In the genomic region with DNA sequence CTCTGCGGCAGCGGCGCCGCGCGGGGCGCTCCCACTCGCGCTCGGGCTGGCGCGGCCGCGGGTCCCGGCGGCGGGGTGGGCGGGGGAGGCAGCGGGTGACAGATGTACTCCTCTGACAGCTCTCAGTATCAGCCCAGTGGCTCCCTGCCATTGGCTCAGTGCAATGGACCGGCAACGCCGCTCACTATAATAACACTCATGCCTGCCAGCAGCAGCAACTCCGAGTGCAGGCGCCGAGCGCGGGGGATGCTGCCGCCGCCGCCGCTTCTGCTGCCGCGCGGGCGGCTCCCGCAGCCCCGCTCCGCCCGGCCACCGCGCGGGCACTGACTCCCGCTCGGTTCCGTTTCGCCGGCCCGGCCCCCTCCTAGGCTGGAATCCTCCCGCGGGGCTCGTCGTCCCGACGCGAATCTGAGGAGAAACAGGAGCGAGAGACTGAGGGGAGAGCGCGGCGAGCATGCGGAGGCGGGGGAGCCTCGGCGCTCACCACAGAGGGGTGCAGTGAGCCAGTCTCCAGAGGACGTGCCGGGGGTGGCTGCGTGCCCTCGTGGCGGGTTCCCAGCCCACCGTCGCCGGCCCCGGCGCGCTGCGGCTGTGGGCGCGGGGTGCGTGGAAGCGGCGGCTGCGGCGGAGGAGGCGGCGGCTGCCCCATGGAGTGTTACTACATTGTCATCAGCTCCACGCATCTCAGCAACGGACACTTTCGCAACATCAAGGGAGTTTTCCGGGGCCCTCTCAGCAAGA, we compare ENCODE assay signal across 8 cellular contexts. TPM values are rescaled to one million over a fixed set of nuclear protein-coding genes. Genes with fewer than 3 reads are reported as not detected.
DNase-seq lines count a peak whose midpoint lies in the region; ATAC-seq and TF ChIP-seq lines count a peak whose summit lies in the region.

Gene ZNF804A (plus strand): TSS at position 217 of the 741 bp plus-strand sequence. CDS start 431 bp downstream, at position 648.

- CTCF ChIA-PET in Calu3 (lab: Charles Lee) = interaction anchor here (0.6 kb wide), 1 partner anchor 591 kb away, joined by 5 read pairs; no protein-coding TSS in a partner anchor

- ATAC-seq in GM19043 (IDR thresholded peaks at IDR 0.05; ENCODE audit: low read depth, unreplicated experiment) = peak; percentile 73
- peak; percentile 79 for ATAC-seq in HG03095 (IDR thresholded peaks at IDR 0.05; ENCODE audit: unreplicated experiment)
- peak; percentile 12 for ATAC-seq in activated T-helper 17 cell treated with anti-CD3 and anti-CD28 coated beads, Interleukin-2, amount 50 U/mL, for 72 hours (replicated peaks)

- no TSS peak for BruUV-seq in Calu3 (replicated peaks; lab: Mats Ljungman, UMichigan)

- peak; percentile 60 for TF ChIP-seq RAD21 in neural cell (conservative IDR thresholded peaks at IDR 0.05)

- no peaks in the 10 kb centered on the region for H3K36me3 ChIP-seq in neural cell (ENCODE audit: insufficient read depth, low read length)

- H3K9me2 ChIP-seq in neural cell (ENCODE audit: insufficient read depth, low read length) = no peaks in the 10 kb centered on the region

- peak within 1 kb of the TSS; percentile 80 for H3K27ac ChIP-seq in neural cell (ENCODE audit: low read length)

- no peaks in the 10 kb centered on the region for H3K9me3 ChIP-seq in neural cell (ENCODE audit: low read length)

- no peaks in the 10 kb centered on the region for H3K27me3 ChIP-seq in neural cell (ENCODE audit: insufficient read depth, low read depth, low read length)

- H3K4me2 ChIP-seq in neural cell (ENCODE audit: low read length) = peak within 1 kb of the TSS; percentile 69

- H3K4me3 ChIP-seq in neural cell (ENCODE audit: low read length) = peak within 1 kb of the TSS; percentile 74

- H3K9me3 Mint-ChIP-seq in Calu3 (ENCODE audit: low read depth, unreplicated experiment) = no peaks in the 10 kb centered on the region
- H3K9me3 Mint-ChIP-seq in activated T-helper 17 cell treated with anti-CD3 and anti-CD28 coated beads, Interleukin-2, amount 50 U/mL, for 72 hours = no peaks in the 10 kb centered on the region

- intact Hi-C loops in Calu3 (cut with micrococcal nuclease; ENCODE audit: unreplicated experiment) = no loop called here

- H3K36me3 Mint-ChIP-seq in Calu3 (ENCODE audit: insufficient read depth, unreplicated experiment) = peaks cover 18% of the 10 kb centered on the region
- H3K36me3 Mint-ChIP-seq in activated T-helper 17 cell treated with anti-CD3 and anti-CD28 coated beads, Interleukin-2, amount 50 U/mL, for 72 hours (ENCODE audit: low read depth) = no peaks in the 10 kb centered on the region

- peaks cover 33% of the 10 kb centered on the region for H3K79me2 ChIP-seq in neural cell (replicated peaks; ENCODE audit: insufficient read depth, low read length)

- TF ChIP-seq CTCF in Calu3 (IDR thresholded peaks at IDR 0.05; ENCODE audit: unreplicated experiment) (no peak), neural cell (IDR thresholded peaks at IDR 0.05; ENCODE audit: poor library complexity, severe bottlenecking) (peak; percentile 48)

- H3K4me1 Mint-ChIP-seq in Calu3 (ENCODE audit: low read depth, unreplicated experiment) = peaks cover 21% of the 10 kb centered on the region
- no peaks in the 10 kb centered on the region for H3K4me1 Mint-ChIP-seq in activated T-helper 17 cell treated with anti-CD3 and anti-CD28 coated beads, Interleukin-2, amount 50 U/mL, for 72 hours

- H3K27ac Mint-ChIP-seq in Calu3 (ENCODE audit: unreplicated experiment) = peak within 1 kb of the TSS; percentile 12
- no peak within 1 kb of the TSS for H3K27ac Mint-ChIP-seq in activated T-helper 17 cell treated with anti-CD3 and anti-CD28 coated beads, Interleukin-2, amount 50 U/mL, for 72 hours

- DNase-seq in Calu3 (peak; percentile 40), NCI-H460 (ENCODE audit: extremely low read depth, low read depth) (peak; percentile 71), globus pallidus (ENCODE audit: low spot score) (peak; percentile 56), DMS114 treated with DMSO at 0.1 percent for 48 hours (lab: John Stamatoyannopoulos, UW; ENCODE audit: unreplicated experiment) (no peak)

- peak within 1 kb of the TSS; percentile 81 for H3K4me3 Mint-ChIP-seq in Calu3 (ENCODE audit: low read depth, unreplicated experiment)
- peak within 1 kb of the TSS; percentile 48 for H3K4me3 Mint-ChIP-seq in activated T-helper 17 cell treated with anti-CD3 and anti-CD28 coated beads, Interleukin-2, amount 50 U/mL, for 72 hours

- peaks cover 4% of the 10 kb centered on the region for H3F3A ChIP-seq in neural cell (ENCODE audit: insufficient read depth, low read length, poor library complexity, severe bottlenecking)

- no peaks in the 10 kb centered on the region for H4K20me1 ChIP-seq in neural cell (ENCODE audit: insufficient read depth)

- H3K27me3 Mint-ChIP-seq in Calu3 (ENCODE audit: unreplicated experiment) = no peaks in the 10 kb centered on the region
- H3K27me3 Mint-ChIP-seq in activated T-helper 17 cell treated with anti-CD3 and anti-CD28 coated beads, Interleukin-2, amount 50 U/mL, for 72 hours = peaks cover 41% of the 10 kb centered on the region

- peak within 1 kb of the TSS; percentile 61 for H2AFZ ChIP-seq in neural cell (ENCODE audit: low read depth, low read length)

- peak; percentile 64 for TF ChIP-seq EP300 in neural cell (conservative IDR thresholded peaks at IDR 0.05; ENCODE audit: poor library complexity, severe bottlenecking)

- peak within 1 kb of the TSS; percentile 74 for H3K9ac ChIP-seq in neural cell (ENCODE audit: low read length)

TF ChIP-seq in neural cell, 6 proteins besides CTCF, POLR2A, EP300 and RAD21:
- peak; percentile 40 for TF ChIP-seq POLR2AphosphoS5 (IDR thresholded peaks at IDR 0.05)
- TF ChIP-seq EZH2 (IDR thresholded peaks at IDR 0.05; ENCODE audit: borderline replicate concordance, insufficient read depth, low read length, poor library complexity, severe bottlenecking) = no peak
- TF ChIP-seq, protein P1, sequence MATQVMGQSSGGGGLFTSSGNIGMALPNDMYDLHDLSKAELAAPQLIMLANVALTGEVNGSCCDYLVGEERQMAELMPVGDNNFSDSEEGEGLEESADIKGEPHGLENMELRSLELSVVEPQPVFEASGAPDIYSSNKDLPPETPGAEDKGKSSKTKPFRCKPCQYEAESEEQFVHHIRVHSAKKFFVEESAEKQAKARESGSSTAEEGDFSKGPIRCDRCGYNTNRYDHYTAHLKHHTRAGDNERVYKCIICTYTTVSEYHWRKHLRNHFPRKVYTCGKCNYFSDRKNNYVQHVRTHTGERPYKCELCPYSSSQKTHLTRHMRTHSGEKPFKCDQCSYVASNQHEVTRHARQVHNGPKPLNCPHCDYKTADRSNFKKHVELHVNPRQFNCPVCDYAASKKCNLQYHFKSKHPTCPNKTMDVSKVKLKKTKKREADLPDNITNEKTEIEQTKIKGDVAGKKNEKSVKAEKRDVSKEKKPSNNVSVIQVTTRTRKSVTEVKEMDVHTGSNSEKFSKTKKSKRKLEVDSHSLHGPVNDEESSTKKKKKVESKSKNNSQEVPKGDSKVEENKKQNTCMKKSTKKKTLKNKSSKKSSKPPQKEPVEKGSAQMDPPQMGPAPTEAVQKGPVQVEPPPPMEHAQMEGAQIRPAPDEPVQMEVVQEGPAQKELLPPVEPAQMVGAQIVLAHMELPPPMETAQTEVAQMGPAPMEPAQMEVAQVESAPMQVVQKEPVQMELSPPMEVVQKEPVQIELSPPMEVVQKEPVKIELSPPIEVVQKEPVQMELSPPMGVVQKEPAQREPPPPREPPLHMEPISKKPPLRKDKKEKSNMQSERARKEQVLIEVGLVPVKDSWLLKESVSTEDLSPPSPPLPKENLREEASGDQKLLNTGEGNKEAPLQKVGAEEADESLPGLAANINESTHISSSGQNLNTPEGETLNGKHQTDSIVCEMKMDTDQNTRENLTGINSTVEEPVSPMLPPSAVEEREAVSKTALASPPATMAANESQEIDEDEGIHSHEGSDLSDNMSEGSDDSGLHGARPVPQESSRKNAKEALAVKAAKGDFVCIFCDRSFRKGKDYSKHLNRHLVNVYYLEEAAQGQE (IDR thresholded peaks at IDR 0.05; ENCODE audit: borderline replicate concordance) = peak; percentile 12
- no peak for TF ChIP-seq TAF1 (IDR thresholded peaks at IDR 0.05; ENCODE audit: low read depth)
- peak; percentile 81 for TF ChIP-seq MXI1 (conservative IDR thresholded peaks at IDR 0.05; ENCODE audit: poor library complexity, severe bottlenecking)
- peak; percentile 63 for TF ChIP-seq SMC3 (conservative IDR thresholded peaks at IDR 0.05; ENCODE audit: poor library complexity)
TF ChIP-seq in neural cell: peak in this region for 4.

RNA-seq across cellular contexts. Expression of gene ZNF804A, which starts in this region (rescaled TPM):
- 0.09 TPM in 1 of 2 replicates, not detected in the other for total RNA-seq in Calu3 (2022)
- 4.3 and 4.9 TPM in 2 replicates for total RNA-seq in NCI-H460 (2014; rRNA removed; shearing (Covaris generic))
- 1.2 and 4.6 TPM in 2 replicates for polyA plus RNA-seq in NCI-H460 (2014; cell fraction: nucleus; rRNA removed)
- total RNA-seq in activated T-helper 17 cell treated with anti-CD3 and anti-CD28 coated beads, Interleukin-2, amount 50 U/mL, for 72 hours = not detected
- 2.7 and 2.9 TPM in 2 replicates for polyA plus RNA-seq in neural cell
- polyA minus RNA-seq in neural cell = 10.7 and 11.0 TPM in 2 replicates

Comparison
In these comparisons a context has a peak if more than half of its experiments do, and no peak if none do; other contexts are left out.
1. Peak in DNase-seq in Calu3; RNA of the gene not detected or under 1 TPM.
2. Peak in ATAC-seq in activated T-helper 17 cell treated with anti-CD3 and anti-CD28 coated beads, Interleukin-2, amount 50 U/mL, for 72 hours; RNA of the gene not detected or under 1 TPM.
3. ATAC-seq: peak in every context shown above with its lines; median percentile 79 in HG03095; 73 in GM19043; 12 in activated T-helper 17 cell treated with anti-CD3 and anti-CD28 coated beads, Interleukin-2, amount 50 U/mL, for 72 hours.